In genomic region chr11:44804449-44805151, GRCh38 we compare ENCODE assay signal across 16 cellular contexts.
DNase-seq lines count a peak whose midpoint lies in the region; ATAC-seq and TF ChIP-seq lines count a peak whose summit lies in the region.
"Had no signal": no experiment of that assay in that cellular context is flagged by ENCODE, and none has a peak within 500 bp of the region (broad histone marks: within the 10 kb centered on the region; RNA-seq: fewer than 3 reads in every experiment).

No MANE protein-coding gene starts in this region.

- no peaks in the 10 kb centered on the region for H3K27me3 ChIP-seq in NT2/D1 (ENCODE audit: insufficient read depth, insufficient read length)
- H3K27me3 ChIP-seq in upper lobe of right lung, result no peaks in the 10 kb centered on the region

- H3K27me3 Mint-ChIP-seq in nephron progenitor cell (ENCODE audit: low read depth, poor library complexity), result peaks cover 12% of the 10 kb centered on the region
- H3K27me3 Mint-ChIP-seq: activated T-cell treated with anti-CD3 and anti-CD28 coated beads, Interleukin-2, amount 50 U/mL, for 24 hours had no signal

- H3K4me1 ChIP-seq in NT2/D1 (ENCODE audit: insufficient read depth, insufficient read length), result peaks cover 15% of the 10 kb centered on the region
- no peaks in the 10 kb centered on the region for H3K4me1 ChIP-seq in upper lobe of right lung
- H3K4me1 ChIP-seq: SJSA1 had no signal

- H3K9me3 Mint-ChIP-seq in nephron progenitor cell, result no peaks in the 10 kb centered on the region
- H3K9me3 Mint-ChIP-seq: activated T-cell treated with anti-CD3 and anti-CD28 coated beads, Interleukin-2, amount 50 U/mL, for 24 hours; CD4-positive, CD25-positive, alpha-beta regulatory T cell; natural killer cell treated with Interleukin-12 subunit alpha and Interleukin-12 subunit beta and Interleukin-15 and Interleukin-18, amount 100 ng/mL, for 72 hours; stimulated activated naive B cell treated with anti-CD40 and anti-IgM and Interleukin-4, amounts not matched to agents 10 μg/mL and 1 μg/mL and 100 μg/mL, for 72 hours had no signal

- H3K9me3 ChIP-seq in NT2/D1 (ENCODE audit: insufficient read depth, low read length) (no peaks in the 10 kb centered on the region), upper lobe of right lung (no peaks in the 10 kb centered on the region)
- H3K9me3 ChIP-seq: SJSA1 had no signal

- peak overlapping the region; percentile 46 for H3K9ac ChIP-seq in NT2/D1 (ENCODE audit: insufficient read length, low read depth)

- no peak overlapping the region for H3K27ac ChIP-seq in upper lobe of right lung
- H3K27ac ChIP-seq: SJSA1 had no signal

- peak overlapping the region; percentile 28 for H3K4me3 Mint-ChIP-seq in nephron progenitor cell
- H3K4me3 Mint-ChIP-seq: activated T-cell treated with anti-CD3 and anti-CD28 coated beads, Interleukin-2, amount 50 U/mL, for 24 hours; CD4-positive, CD25-positive, alpha-beta regulatory T cell; natural killer cell treated with Interleukin-12 subunit alpha and Interleukin-12 subunit beta and Interleukin-15 and Interleukin-18, amount 100 ng/mL, for 72 hours; stimulated activated naive B cell treated with anti-CD40 and anti-IgM and Interleukin-4, amounts not matched to agents 10 μg/mL and 1 μg/mL and 100 μg/mL, for 72 hours had no signal

- H3K27ac Mint-ChIP-seq in nephron progenitor cell, result peak overlapping the region; percentile 93
- H3K27ac Mint-ChIP-seq: activated T-cell treated with anti-CD3 and anti-CD28 coated beads, Interleukin-2, amount 50 U/mL, for 24 hours; natural killer cell treated with Interleukin-12 subunit alpha and Interleukin-12 subunit beta and Interleukin-15 and Interleukin-18, amount 100 ng/mL, for 72 hours; stimulated activated naive B cell treated with anti-CD40 and anti-IgM and Interleukin-4, amounts not matched to agents 10 μg/mL and 1 μg/mL and 100 μg/mL, for 72 hours had no signal

- DNase-seq in NT2/D1 (ENCODE audit: low read depth, low spot score), result no peak
- DNase-seq in fibroblast of the aortic adventitia (ENCODE audit: low read depth), result peak; percentile 22
- no peak for DNase-seq in nephron progenitor cell
- DNase-seq in upper lobe of right lung, result peak; percentile 41
- DNase-seq: activated CD4-positive, alpha-beta T cell treated with anti-CD3 and anti-CD28 coated beads, Interleukin-2, amount 50 U/mL, for 1 hour; activated T-cell treated with anti-CD3 and anti-CD28 coated beads, Interleukin-2, amount 50 U/mL, for 24 hours; CD4-positive, CD25-positive, alpha-beta regulatory T cell; head of caudate nucleus; KG1; NCI-H1092 treated with DMSO at 0.1 percent for 48 hours; stimulated activated naive B cell treated with anti-CD40 and anti-IgM and Interleukin-4, amounts not matched to agents 10 μg/mL and 1 μg/mL and 100 μg/mL, for 72 hours had no signal

- H3K36me3 ChIP-seq in NT2/D1 (ENCODE audit: insufficient read depth, insufficient read length, low read length) (peaks cover 16% of the 10 kb centered on the region), upper lobe of right lung (no peaks in the 10 kb centered on the region)
- H3K36me3 ChIP-seq: SJSA1 had no signal

- no peak for TF ChIP-seq CTCF in fibroblast of the aortic adventitia (IDR thresholded peaks at IDR 0.05; ENCODE audit: insufficient read depth, low read length)
- TF ChIP-seq CTCF in nephron progenitor cell (IDR thresholded peaks at IDR 0.05), result no peak
- TF ChIP-seq CTCF in upper lobe of right lung (IDR thresholded peaks at IDR 0.05), result no peak

- H3K4me1 Mint-ChIP-seq in nephron progenitor cell, result peaks cover 71% of the 10 kb centered on the region
- H3K4me1 Mint-ChIP-seq: stimulated activated naive B cell treated with anti-CD40 and anti-IgM and Interleukin-4, amounts not matched to agents 10 μg/mL and 1 μg/mL and 100 μg/mL, for 72 hours had no signal

- ATAC-seq in upper lobe of right lung, result no peak
- no peak for ATAC-seq in GM19395 (IDR thresholded peaks at IDR 0.05; ENCODE audit: unreplicated experiment)
- no peak for ATAC-seq in GM18868 (IDR thresholded peaks at IDR 0.05; ENCODE audit: unreplicated experiment)
- ATAC-seq in GM19351 (IDR thresholded peaks at IDR 0.05; ENCODE audit: unreplicated experiment), result no peak
- ATAC-seq: natural killer cell treated with Interleukin-12 subunit alpha and Interleukin-12 subunit beta and Interleukin-15 and Interleukin-18, amount 100 ng/mL, for 72 hours; stimulated activated naive B cell treated with anti-CD40 and anti-IgM and Interleukin-4, amounts not matched to agents 10 μg/mL and 1 μg/mL and 100 μg/mL, for 72 hours had no signal

- H3K36me3 Mint-ChIP-seq in nephron progenitor cell (ENCODE audit: low read depth), result no peaks in the 10 kb centered on the region
- H3K36me3 Mint-ChIP-seq: natural killer cell treated with Interleukin-12 subunit alpha and Interleukin-12 subunit beta and Interleukin-15 and Interleukin-18, amount 100 ng/mL, for 72 hours; stimulated activated naive B cell treated with anti-CD40 and anti-IgM and Interleukin-4, amounts not matched to agents 10 μg/mL and 1 μg/mL and 100 μg/mL, for 72 hours had no signal

- intact Hi-C loops in upper lobe of right lung (cut with DNase I), result no loop called here

- H3K4me3 ChIP-seq in NT2/D1 (ENCODE audit: insufficient read length, low read depth) (no peak overlapping the region), fibroblast of the aortic adventitia (ENCODE audit: low read depth, low read length) (no peak overlapping the region), upper lobe of right lung (no peak overlapping the region)
- H3K4me3 ChIP-seq: SJSA1 had no signal

Comparison
In these comparisons a context has a peak if more than half of its experiments do, and no peak if none do; other contexts are left out.
1. DNase-seq: peak in fibroblast of the aortic adventitia (single experiment) and upper lobe of right lung (single experiment); none in NT2/D1 (single experiment) and nephron progenitor cell (single experiment).